10 cellular contexts compared by ENCODE assay signal in the genomic region with DNA sequence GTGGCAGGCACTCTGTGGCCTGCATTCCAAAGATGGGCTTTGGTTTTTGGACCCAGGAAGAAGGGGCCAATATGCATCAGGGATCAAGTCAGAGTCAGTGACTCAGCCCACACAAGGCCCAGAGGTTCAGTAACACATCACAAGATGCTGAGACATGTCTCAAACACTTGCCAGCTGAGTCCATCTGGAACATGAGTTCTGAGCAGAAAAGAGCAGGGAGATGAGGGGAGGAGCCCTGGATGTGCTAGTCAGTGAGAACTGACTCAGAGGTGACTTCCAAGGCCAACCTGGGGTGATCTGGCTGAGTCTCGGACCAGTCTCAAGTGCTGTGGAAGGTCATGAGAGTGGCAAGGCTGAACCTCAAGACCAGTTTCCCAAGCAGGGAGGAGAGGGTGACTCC.
A peak's percentile ranks its signal among the peaks of the same experiment; 100 is the strongest.
DNase-seq lines count a peak whose midpoint lies in the region; TF ChIP-seq lines count a peak whose summit lies in the region.
"Had no signal": no experiment of that assay in that cellular context is flagged by ENCODE, and none has a peak within 500 bp of the region (broad histone marks: within the 10 kb centered on the region; RNA-seq: fewer than 3 reads in every experiment).

No MANE protein-coding gene starts in this region.

- peak; percentile 97 for DNase-seq in AG04449 (ENCODE audit: low read depth, low spot score)
- peak; percentile 94 for DNase-seq in NCI-H226
- DNase-seq in non-pigmented ciliary epithelial cell (ENCODE audit: low read depth): peak; percentile 93
- no peak for DNase-seq in stimulated activated CD4-positive, alpha-beta T cell treated with anti-CD3 and anti-CD28 coated beads, Interleukin-15, amount 100 ng/mL, for 24 hours
- DNase-seq in H7: no peak
- no peak for DNase-seq in activated gamma-delta T cell treated with Interleukin-2 at 50 U/mL for 16 hours
- DNase-seq in NCI-H69 (lab: John Stamatoyannopoulos, UW): no peak
- DNase-seq: DMS79, NCI-H345 had no signal

- TF ChIP-seq CTCF in AG04449 (IDR thresholded peaks at IDR 0.05; ENCODE audit: insufficient read depth, low read length, missing control alignments): no peak

- WGBS in esophagus, 2 donors: 20 to 23% methylated on average over 1 of the region's 1 CpG

- POLR2A ChIA-PET in AG04449 (lab: Yijun Ruan, JAX): interaction anchor here (0.8 kb wide), 1 partner anchor 49 kb away, joined by 3 read pairs; no protein-coding TSS in a partner anchor

- CTCF ChIA-PET in AG04449 (lab: Yijun Ruan, JAX): interaction anchor here (1.1 to 1.2 kb wide), 3 partner anchors 11 to 233 kb away, joined by 3 to 4 read pairs (median 4); no protein-coding TSS in a partner anchor

- H3K4me1 ChIP-seq in esophagus (ENCODE audit: control insufficient read depth in 2 of 2, insufficient read depth in 2 of 2, low read length in 1 of 2): peaks cover 3% of the 10 kb centered on the region in 2 donors

- H3K9me3 ChIP-seq in esophagus (ENCODE audit: control insufficient read depth in 2 of 2, insufficient read depth in 1 of 2, low read depth in 1 of 2, low read length in 1 of 2): no peaks in the 10 kb centered on the region

- peak overlapping the region; percentile 46 to 47 for H3K27ac ChIP-seq in esophagus (ENCODE audit: low read depth in 2 of 2, low read length in 1 of 2)

- H3K4me3 ChIP-seq in AG04449 (ENCODE audit: low read depth, low read length) (no peak overlapping the region), esophagus (ENCODE audit: low read depth in 1 of 2, low read length in 2 of 2) (no peak overlapping the region), H7 (ENCODE audit: insufficient read depth, low read depth, low read length) (no peak overlapping the region)

- no peaks in the 10 kb centered on the region for H3K27me3 ChIP-seq in esophagus (ENCODE audit: control insufficient read depth in 1 of 2, insufficient read depth in 2 of 2, low read length in 2 of 2)
- H3K27me3 ChIP-seq in H7 (ENCODE audit: control insufficient read depth, insufficient read depth, low read length): no peaks in the 10 kb centered on the region; the same call in 1 of the 2 replicates

- H3K36me3 ChIP-seq in esophagus (ENCODE audit: control insufficient read depth in 2 of 2, insufficient read depth in 2 of 2, low read length in 1 of 2) (no peaks in the 10 kb centered on the region), H7 (replicated peaks; ENCODE audit: control insufficient read depth, insufficient read depth, low read length) (no peaks in the 10 kb centered on the region)

Comparison
In these comparisons a context has a peak if more than half of its experiments do, and no peak if none do; other contexts are left out.
1. DNase-seq: peak in AG04449 (single experiment), NCI-H226 (single experiment) and non-pigmented ciliary epithelial cell (single experiment); none in stimulated activated CD4-positive, alpha-beta T cell treated with anti-CD3 and anti-CD28 coated beads, Interleukin-15, amount 100 ng/mL, for 24 hours (single experiment), H7 (single experiment), activated gamma-delta T cell treated with Interleukin-2 at 50 U/mL for 16 hours (single experiment) and NCI-H69 (single experiment).